1 cellular context compared by ENCODE assay signal in genomic region chr9:128127568-128127989, GRCh38.
TF ChIP-seq lines count a peak whose summit lies in the region.

Gene PTGES2 (minus strand): TSS chr9:128127729. CDS start chr9:128127717, 12 bp downstream.

TF ChIP-seq in H1, 55 proteins besides CTCF, POLR2A, EP300 and RAD21 (continued from another document):
- TF ChIP-seq RBBP5 (IDR thresholded peaks at IDR 0.05; ENCODE audit: borderline replicate concordance, low read depth, low read length) (peak; percentile 56; the same call in 1 of the 2 replicates), JUN (IDR thresholded peaks at IDR 0.05; ENCODE audit: low read depth, low read length) (no peak), PHF8 (conservative IDR thresholded peaks at IDR 0.05; ENCODE audit: low read depth, low read length) (peak; percentile 70; the same call in 1 of the 2 replicates), BACH1 (IDR thresholded peaks at IDR 0.05; ENCODE audit: low read length) (no peak), KDM4A (IDR thresholded peaks at IDR 0.05; ENCODE audit: low read depth, low read length, severe bottlenecking) (peak; percentile 69), TAF1 (IDR thresholded peaks at IDR 0.05; ENCODE audit: low read depth, low read length) (0 out of 2 replicates have a peak, but pooled peaks have one; percentile 28), TBP (IDR thresholded peaks at IDR 0.05; ENCODE audit: low read depth, low read length) (no peak), SIN3A (conservative IDR thresholded peaks at IDR 0.05 in 1 of 2, IDR thresholded peaks at IDR 0.05 in 1 of 2; ENCODE audit: low read depth in 1 of 2, low read length in 2 of 2) (0 out of 4 replicates have a peak, but pooled peaks of 1 of the 2 experiments have one; percentile 43), CHD1 (IDR thresholded peaks at IDR 0.05; ENCODE audit: low read depth, low read length) (no peak)
- TF ChIP-seq, protein P1, sequence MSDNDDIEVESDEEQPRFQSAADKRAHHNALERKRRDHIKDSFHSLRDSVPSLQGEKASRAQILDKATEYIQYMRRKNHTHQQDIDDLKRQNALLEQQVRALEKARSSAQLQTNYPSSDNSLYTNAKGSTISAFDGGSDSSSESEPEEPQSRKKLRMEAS (IDR thresholded peaks at IDR 0.05) = peak; percentile 69
